8 cellular contexts compared by ENCODE assay signal in genomic region chr17:39755550-39756375, GRCh38. TPM values are rescaled to one million over a fixed set of nuclear protein-coding genes. Genes with fewer than 3 reads are reported as not detected.
DNase-seq lines count a peak whose midpoint lies in the region; ATAC-seq and TF ChIP-seq lines count a peak whose summit lies in the region.

No MANE protein-coding gene starts in this region.

- no peaks in the 10 kb centered on the region for H3K36me3 ChIP-seq in thyroid gland

- no peaks in the 10 kb centered on the region for H3K27me3 Mint-ChIP-seq in naive thymus-derived CD8-positive, alpha-beta T cell

- H3K4me1 Mint-ChIP-seq in naive thymus-derived CD8-positive, alpha-beta T cell: peaks cover 28 to 72% (median 65%) of the 10 kb centered on the region in 4 donors

- no peaks in the 10 kb centered on the region for H3K9me3 Mint-ChIP-seq in naive thymus-derived CD8-positive, alpha-beta T cell

- H3K27ac ChIP-seq in thyroid gland: peak overlapping the region in 1 of 3 donors; percentile 88

- H3K9me3 ChIP-seq in thyroid gland: no peaks in the 10 kb centered on the region

- H3K27ac Mint-ChIP-seq in naive thymus-derived CD8-positive, alpha-beta T cell: peak overlapping the region; percentile 83 to 99 (median 96)

- peaks cover 13 to 31% of the 10 kb centered on the region in 2 donors for H3K4me1 ChIP-seq in thyroid gland

- no peak for TF ChIP-seq POLR2A in thyroid gland (IDR thresholded peaks at IDR 0.05)

- TF ChIP-seq CTCF in thyroid gland (IDR thresholded peaks at IDR 0.05): no peak

- 54 to 66% methylated on average over 15 of the region's 18 CpGs for WGBS in thyroid gland, 2 donors

- intact Hi-C loops in thyroid gland (cut with DNase I): no loop called here

- H3K4me3 Mint-ChIP-seq in naive thymus-derived CD8-positive, alpha-beta T cell: peak overlapping the region; percentile 68 to 91 (median 82)

- no peak overlapping the region for H3K4me3 ChIP-seq in thyroid gland (replicated peaks in 1 of 3)

- H3K27me3 ChIP-seq in thyroid gland: no peaks in the 10 kb centered on the region

- POLR2A ChIA-PET in naive thymus-derived CD8-positive, alpha-beta T cell (lab: Charles Lee): interaction anchor here (0.6 to 6.2 kb wide), 29 partner anchors 9 to 344 kb away, joined by 3 to 87 read pairs (median 9); partner anchors contain the start of genes CDK12, IKZF3, LRRC3C and MIEN1

- peak; percentile 19 for ATAC-seq in GM18498 (IDR thresholded peaks at IDR 0.05; ENCODE audit: unreplicated experiment)
- peak; percentile 8 to 23 for ATAC-seq in naive thymus-derived CD8-positive, alpha-beta T cell
- ATAC-seq in esophagus mucosa: no peak

- peaks cover 0 to 3% (median 0%) of the 10 kb centered on the region in 3 donors for H3K36me3 Mint-ChIP-seq in naive thymus-derived CD8-positive, alpha-beta T cell

- peak; percentile 96 for DNase-seq in NAMALWA (ENCODE audit: low spot score)
- peak; percentile 55 for DNase-seq in activated naive CD4-positive, alpha-beta T cell treated with anti-CD3 and anti-CD28 coated beads, Interleukin-2, amount 50 U/mL, for 16 hours
- peak; percentile 33 to 83 (median 58) for DNase-seq in naive thymus-derived CD8-positive, alpha-beta T cell
- no peak for DNase-seq in thyroid gland
- DNase-seq in SHP77 (lab: John Stamatoyannopoulos, UW): no peak
- no peak for DNase-seq in GF-D8 (lab: John Stamatoyannopoulos, UW)

RNA-seq across cellular contexts. Expression of gene GRB7, which starts 18.0 kb away (rescaled TPM):
- total RNA-seq in naive thymus-derived CD8-positive, alpha-beta T cell: not detected
- not detected for polyA plus RNA-seq in naive thymus-derived CD8-positive, alpha-beta T cell
- total RNA-seq in esophagus mucosa: 45.3 TPM
- total RNA-seq in thyroid gland: 10 to 100 TPM in 1 of 4 donors, 1 to 10 TPM in 3; 7.1 to 14.0 (median 8.7) TPM

RNA-seq across cellular contexts. Expression of gene MIEN1, which starts 25.4 kb away (rescaled TPM):
- 10 to 100 TPM; 28.9 to 33.2 TPM for total RNA-seq in naive thymus-derived CD8-positive, alpha-beta T cell
- polyA plus RNA-seq in naive thymus-derived CD8-positive, alpha-beta T cell: 10 to 100 TPM; 75.6 to 81.6 (median 76.7) TPM
- total RNA-seq in esophagus mucosa (44.3 TPM), thyroid gland (100 to 1,000 TPM in 1 of 4 donors, 10 to 100 TPM in 3; 39.8 to 134 (median 70.3) TPM)

RNA-seq across cellular contexts. Expression of gene ERBB2, which starts 55.9 kb away (rescaled TPM):
- total RNA-seq in naive thymus-derived CD8-positive, alpha-beta T cell: 1 to 10 TPM; 5.6 to 8.7 TPM
- polyA plus RNA-seq in naive thymus-derived CD8-positive, alpha-beta T cell: 1 to 10 TPM in 2 of 3 donors, under 1 TPM in 1; 0.85 to 2.4 (median 1.5) TPM
- total RNA-seq in esophagus mucosa (118 TPM), thyroid gland (100 to 1,000 TPM in 3 of 4 donors, 10 to 100 TPM in 1; 74.3 to 170 (median 139) TPM)

Comparison
In these comparisons a context has a peak if more than half of its experiments do, and no peak if none do; other contexts are left out.
1. DNase-seq: peak in NAMALWA (single experiment), activated naive CD4-positive, alpha-beta T cell treated with anti-CD3 and anti-CD28 coated beads, Interleukin-2, amount 50 U/mL, for 16 hours (single experiment) and naive thymus-derived CD8-positive, alpha-beta T cell (10 of 10); none in thyroid gland (0 of 2), SHP77 (0 of 2) and GF-D8 (single experiment).
2. RNA of gene GRB7, which starts 18.0 kb away (total RNA-seq): 45.3 TPM in esophagus mucosa (single experiment) and 7.1 to 14.0 TPM in thyroid gland; not detected in naive thymus-derived CD8-positive, alpha-beta T cell; every median in the first group is over 4 times any median in the second.
3. RNA of gene ERBB2, which starts 55.9 kb away (total RNA-seq): 74.3 to 170 TPM in thyroid gland and 118 TPM in esophagus mucosa (single experiment); 5.6 to 8.7 TPM in naive thymus-derived CD8-positive, alpha-beta T cell; every median in the first group is over 4 times any median in the second.